13 cellular contexts compared by ENCODE assay signal in the genomic region with DNA sequence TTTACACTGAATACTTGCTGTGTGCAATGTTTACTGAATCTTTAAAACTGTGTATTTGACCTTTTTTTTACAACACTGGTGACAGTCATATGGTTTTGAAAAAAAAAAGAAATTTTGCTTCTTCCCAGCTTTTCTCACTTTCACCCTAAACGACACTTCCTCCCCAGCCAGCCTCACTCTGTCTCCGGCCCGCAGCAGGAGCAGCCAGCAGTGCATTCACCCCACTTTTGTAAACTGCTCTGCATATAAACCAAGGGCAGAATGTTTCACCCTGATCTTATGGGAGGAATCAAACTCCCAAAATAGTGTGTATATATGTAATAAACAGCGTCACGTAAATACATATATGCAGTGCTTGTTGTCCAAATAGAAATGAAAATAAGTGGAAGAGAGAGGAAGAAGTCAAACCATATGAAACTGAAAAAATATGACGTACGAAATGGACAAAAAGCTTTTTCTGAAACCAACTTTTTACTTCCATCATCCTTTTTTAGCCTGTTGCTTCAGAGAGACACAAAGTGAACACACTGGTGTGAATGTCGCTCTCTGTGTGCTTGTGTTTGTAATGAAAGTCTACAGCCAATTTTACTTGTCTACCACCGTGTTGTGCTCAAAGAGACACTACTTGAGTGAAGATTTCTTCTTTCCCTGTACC. TPM values are rescaled to one million over a fixed set of nuclear protein-coding genes. Genes with fewer than 3 reads are reported as not detected.
DNase-seq lines count a peak whose midpoint lies in the region; ATAC-seq and TF ChIP-seq lines count a peak whose summit lies in the region.
"Had no signal": no experiment of that assay in that cellular context is flagged by ENCODE, and none has a peak within 500 bp of the region (broad histone marks: within the 10 kb centered on the region; RNA-seq: fewer than 3 reads in every experiment).

No MANE protein-coding gene starts in this region.

- no peak for TF ChIP-seq CTCF in liver (IDR thresholded peaks at IDR 0.05; ENCODE audit: low read depth, low read length, missing input control)
- no peak for TF ChIP-seq CTCF in uterus (IDR thresholded peaks at IDR 0.05)

- H3K9me3 ChIP-seq in liver (ENCODE audit: control insufficient read depth in 4 of 4, low read length in 3 of 4), result no peaks in the 10 kb centered on the region
- H3K9me3 ChIP-seq in uterus, result no peaks in the 10 kb centered on the region
- H3K9me3 ChIP-seq: neutrophil had no signal

- no peak for DNase-seq in uterus
- no peak for DNase-seq in stimulated activated CD4-positive, alpha-beta T cell treated with anti-CD3 and anti-CD28 coated beads, Interleukin-2, amount 100 ng/mL, for 24 hours
- DNase-seq in NCI-H2029 treated with DMSO at 0.1 percent for 48 hours (lab: John Stamatoyannopoulos, UW), result no peak
- DNase-seq: activated gamma-delta T cell treated with Interleukin-2 at 50 U/mL for 16 hours; CD4-positive, CD25-positive, alpha-beta regulatory T cell; islet precursor cell had no signal

- intact Hi-C loops in uterus (cut with DNase I; ENCODE audit: low total_unique reads), result no loop called here

- peaks cover 0 to 13% (median 2%) of the 10 kb centered on the region in 4 donors for H3K4me1 ChIP-seq in liver (ENCODE audit: control insufficient read depth in 4 of 4, insufficient read depth in 4 of 4, low read length in 3 of 4)
- H3K4me1 ChIP-seq in uterus, result no peaks in the 10 kb centered on the region

- H3K9ac ChIP-seq in liver (ENCODE audit: low read depth in 1 of 2, low read length in 2 of 2), result no peak overlapping the region

- no peak overlapping the region for H3K4me3 ChIP-seq in liver (ENCODE audit: low read depth in 1 of 3, low read length in 3 of 3)
- H3K4me3 ChIP-seq in uterus, result no peak overlapping the region

- no peak for TF ChIP-seq RAD21 in liver (IDR thresholded peaks at IDR 0.05)

- H3K27ac ChIP-seq in liver (ENCODE audit: low read depth in 1 of 2, low read length in 2 of 2) (peak overlapping the region in 1 of 2 donors; percentile 47), uterus (no peak overlapping the region)
- H3K27ac ChIP-seq: neutrophil, VCaP had no signal

- 81% methylated on average over 9 of the region's 9 CpGs for WGBS in liver

- ATAC-seq in GM18511 (IDR thresholded peaks at IDR 0.05; ENCODE audit: unreplicated experiment) (peak; percentile 68), GM21528 (IDR thresholded peaks at IDR 0.05; ENCODE audit: low FRiP score, unreplicated experiment) (peak; percentile 66), HG03442 (IDR thresholded peaks at IDR 0.05; ENCODE audit: unreplicated experiment) (peak; percentile 46), HG03108 (IDR thresholded peaks at IDR 0.05; ENCODE audit: unreplicated experiment) (no peak)

- H3K36me3 ChIP-seq in liver (ENCODE audit: control insufficient read depth in 4 of 4, insufficient read depth in 3 of 4, low read depth in 1 of 4, low read length in 3 of 4) (peaks cover 14 to 39% (median 36%) of the 10 kb centered on the region in 4 donors), uterus (no peaks in the 10 kb centered on the region)

- H3K27me3 ChIP-seq in liver (ENCODE audit: control insufficient read depth in 4 of 4, insufficient read depth in 4 of 4, low read length in 3 of 4), result no peaks in the 10 kb centered on the region
- H3K27me3 ChIP-seq in uterus, result no peaks in the 10 kb centered on the region
- H3K27me3 ChIP-seq: neutrophil had no signal

- no peak for TF ChIP-seq POLR2A in uterus (IDR thresholded peaks at IDR 0.05)

TF ChIP-seq in liver, 16 proteins besides CTCF, POLR2A, EP300 and RAD21:
- TF ChIP-seq NR2F2 (IDR thresholded peaks at IDR 0.05) (no peak), SP1 (IDR thresholded peaks at IDR 0.05) (peak; percentile 11), RXRA (IDR thresholded peaks at IDR 0.05) (peak; percentile 32 to 65), HNF4G (IDR thresholded peaks at IDR 0.05) (no peak)
TF ChIP-seq in liver: peak in this region for 2.

RNA-seq across cellular contexts. Expression of a gene that starts 54.2 kb away (rescaled TPM):
- total RNA-seq in liver (10 to 100 TPM; 11.9 to 25.4 TPM), uterus (10 to 100 TPM in 3 of 4 donors, 1 to 10 TPM in 1; 7.4 to 44.8 (median 15.5) TPM)
- 1 to 10 TPM; 7.1 to 9.8 TPM for polyA plus RNA-seq in liver
